ENCODE assay signal across 8 cellular contexts in genomic region chr13:25980255-25980654, GRCh38.
DNase-seq lines count a peak whose midpoint lies in the region; ATAC-seq and TF ChIP-seq lines count a peak whose summit lies in the region.

No MANE protein-coding gene starts in this region.

- DNase-seq in BE2C (peak; percentile 26), HAP-1 (ENCODE audit: low spot score in 2 of 2) (peak; percentile 58 to 66), SW480 (ENCODE audit: low spot score) (peak; percentile 46), kidney epithelial cell (ENCODE audit: low read depth) (no peak), GM03348 (ENCODE audit: low spot score) (no peak), T-helper 9 cell (no peak)

- H3K4me3 ChIP-seq in BE2C (ENCODE audit: low read depth, low read length) = no peak overlapping the region
- H3K4me3 ChIP-seq in HAP-1 = no peak overlapping the region
- no peak overlapping the region for H3K4me3 ChIP-seq in kidney epithelial cell (ENCODE audit: low read depth, low read length)

- TF ChIP-seq CTCF in BE2C (IDR thresholded peaks at IDR 0.05; ENCODE audit: low read depth, low read length) = peak; percentile 53
- peak; percentile 59 for TF ChIP-seq CTCF in kidney epithelial cell (IDR thresholded peaks at IDR 0.05; ENCODE audit: insufficient read depth, low read length, poor library complexity, severe bottlenecking)

- in situ Hi-C loops in HAP-1 (cut with MboI; ENCODE audit: low sequenced_read_pairs) = no loop called here

- H3K4me1 ChIP-seq in BE2C (no peaks in the 10 kb centered on the region), HAP-1 (peaks cover 5% of the 10 kb centered on the region; the same call in 1 of the 2 replicates)

- no peaks in the 10 kb centered on the region for H3K36me3 ChIP-seq in BE2C
- no peaks in the 10 kb centered on the region for H3K36me3 ChIP-seq in HAP-1 (replicated peaks)
- H3K36me3 ChIP-seq in kidney epithelial cell (ENCODE audit: control insufficient read depth, insufficient read depth, low read length) = no peaks in the 10 kb centered on the region

- H3K27me3 ChIP-seq in BE2C (no peaks in the 10 kb centered on the region; the same call in 1 of the 2 replicates), HAP-1 (ENCODE audit: low read depth) (no peaks in the 10 kb centered on the region), kidney epithelial cell (ENCODE audit: control insufficient read depth, insufficient read depth, low read length) (no peaks in the 10 kb centered on the region)

- ATAC-seq in HG02571 (IDR thresholded peaks at IDR 0.05; ENCODE audit: unreplicated experiment) (no peak), HG03442 (IDR thresholded peaks at IDR 0.05; ENCODE audit: unreplicated experiment) (no peak)

- no peaks in the 10 kb centered on the region for H3K9me3 ChIP-seq in BE2C
- no peaks in the 10 kb centered on the region for H3K9me3 ChIP-seq in HAP-1

Comparison
In these comparisons a context has a peak if more than half of its experiments do, and no peak if none do; other contexts are left out.
1. DNase-seq: peak in BE2C (single experiment), HAP-1 (2 of 2) and SW480 (single experiment); none in kidney epithelial cell (single experiment), GM03348 (single experiment) and T-helper 9 cell (single experiment).